Comparison of ENCODE assay signal across 8 cellular contexts in the genomic region with DNA sequence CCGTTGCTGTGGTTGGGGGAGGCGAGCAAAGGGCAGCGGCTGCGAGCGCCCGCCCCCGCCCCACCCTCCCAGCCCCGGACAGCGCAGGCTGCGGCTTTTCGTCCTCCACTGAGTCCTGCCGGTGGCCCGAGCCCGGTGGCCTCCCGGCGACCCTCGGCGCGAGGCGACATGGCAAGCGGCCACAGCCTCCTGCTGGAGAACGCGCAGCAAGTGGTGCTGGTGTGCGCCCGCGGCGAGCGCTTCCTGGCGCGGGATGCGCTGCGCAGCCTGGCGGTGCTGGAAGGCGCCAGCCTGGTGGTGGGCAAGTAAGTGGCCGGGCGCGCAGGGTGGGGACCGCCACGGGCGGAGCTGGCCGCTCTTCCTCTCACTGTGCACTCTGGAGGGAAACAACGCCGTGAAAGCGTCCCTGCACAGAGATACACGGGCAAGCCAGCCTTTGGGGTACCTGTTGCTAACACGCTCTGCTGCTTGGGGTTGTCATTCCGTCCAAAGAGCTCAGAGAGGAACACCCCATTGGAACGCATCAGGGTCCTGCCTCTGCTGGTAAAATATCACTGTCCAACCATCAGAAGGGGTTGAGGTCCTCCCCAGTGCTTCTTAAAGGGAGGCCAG. TPM values are rescaled to one million over a fixed set of nuclear protein-coding genes. Genes with fewer than 3 reads are reported as not detected.
DNase-seq lines count a peak whose midpoint lies in the region; ATAC-seq, FAIRE-seq and TF ChIP-seq lines count a peak whose summit lies in the region.

A gene with protein sequence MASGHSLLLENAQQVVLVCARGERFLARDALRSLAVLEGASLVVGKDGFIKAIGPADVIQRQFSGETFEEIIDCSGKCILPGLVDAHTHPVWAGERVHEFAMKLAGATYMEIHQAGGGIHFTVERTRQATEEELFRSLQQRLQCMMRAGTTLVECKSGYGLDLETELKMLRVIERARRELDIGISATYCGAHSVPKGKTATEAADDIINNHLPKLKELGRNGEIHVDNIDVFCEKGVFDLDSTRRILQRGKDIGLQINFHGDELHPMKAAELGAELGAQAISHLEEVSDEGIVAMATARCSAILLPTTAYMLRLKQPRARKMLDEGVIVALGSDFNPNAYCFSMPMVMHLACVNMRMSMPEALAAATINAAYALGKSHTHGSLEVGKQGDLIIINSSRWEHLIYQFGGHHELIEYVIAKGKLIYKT (plus strand): TSS at position 101 of the 612 bp plus-strand sequence. CDS start 68 bp downstream, at position 169.

- no peaks in the 10 kb centered on the region for H3K9me3 Mint-ChIP-seq in activated naive CD8-positive, alpha-beta T cell treated with anti-CD3 and anti-CD28 coated beads, Interleukin-2, amount 10 ng/mL, durations not matched to agents 7 days and 5 days

- peaks cover 21% of the 10 kb centered on the region for H3K4me1 ChIP-seq in left ventricle myocardium inferior

- no peaks in the 10 kb centered on the region for H3K9me3 ChIP-seq in SK-N-MC (ENCODE audit: low read depth, low read length)
- no peaks in the 10 kb centered on the region for H3K9me3 ChIP-seq in left ventricle myocardium inferior (replicated peaks)

- ATAC-seq in GM19468 (IDR thresholded peaks at IDR 0.05; ENCODE audit: extremely low read depth, unreplicated experiment) (peak; percentile 36), HG03575 (IDR thresholded peaks at IDR 0.05; ENCODE audit: extremely low read depth, insufficient number of reproducible peaks, low FRiP score, unreplicated experiment) (peak; percentile 30)
- peak; percentile 75 for ATAC-seq in activated naive CD8-positive, alpha-beta T cell treated with anti-CD3 and anti-CD28 coated beads, Interleukin-2, amount 10 ng/mL, durations not matched to agents 7 days and 5 days (ENCODE audit: low read depth)

- H3K4me3 Mint-ChIP-seq in activated naive CD8-positive, alpha-beta T cell treated with anti-CD3 and anti-CD28 coated beads, Interleukin-2, amount 10 ng/mL, durations not matched to agents 7 days and 5 days = peak within 1 kb of the TSS; percentile 90

- peak within 1 kb of the TSS; percentile 92 for H3K9ac ChIP-seq in SK-N-MC (ENCODE audit: insufficient read length)

- H3K27ac Mint-ChIP-seq in activated naive CD8-positive, alpha-beta T cell treated with anti-CD3 and anti-CD28 coated beads, Interleukin-2, amount 10 ng/mL, durations not matched to agents 7 days and 5 days = peak within 1 kb of the TSS; percentile 92

- FAIRE-seq in D721Med (lab: Jason Lieb, UNC) = no peak

- H3K36me3 ChIP-seq in SK-N-MC (ENCODE audit: insufficient read depth, low read length) = no peaks in the 10 kb centered on the region
- no peaks in the 10 kb centered on the region for H3K36me3 ChIP-seq in left ventricle myocardium inferior

- intact Hi-C loops in left ventricle myocardium inferior (cut with micrococcal nuclease) = no loop called here

- H3K4me3 ChIP-seq in SK-N-MC (peak within 1 kb of the TSS; percentile 92), left ventricle myocardium inferior (peak within 1 kb of the TSS; percentile 85)

- no peaks in the 10 kb centered on the region for H3K27me3 ChIP-seq in left ventricle myocardium inferior (ENCODE audit: low read depth)

- H3K36me3 Mint-ChIP-seq in activated naive CD8-positive, alpha-beta T cell treated with anti-CD3 and anti-CD28 coated beads, Interleukin-2, amount 10 ng/mL, durations not matched to agents 7 days and 5 days = no peaks in the 10 kb centered on the region

- DNase-seq in COLO829 (ENCODE audit: low spot score) (peak; percentile 21), SK-N-MC (ENCODE audit: low read depth, low spot score) (no peak), left ventricle myocardium inferior (peak; percentile 44), putamen (ENCODE audit: low spot score) (peak; percentile 20), D721Med (ENCODE audit: insufficient read length, low spot score) (no peak)
- peak; percentile 81 for DNase-seq in activated naive CD8-positive, alpha-beta T cell treated with anti-CD3 and anti-CD28 coated beads, Interleukin-2, amount 10 ng/mL, durations not matched to agents 7 days and 5 days

- H3K27me3 Mint-ChIP-seq in activated naive CD8-positive, alpha-beta T cell treated with anti-CD3 and anti-CD28 coated beads, Interleukin-2, amount 10 ng/mL, durations not matched to agents 7 days and 5 days = peaks cover 8% of the 10 kb centered on the region

- POLR2A ChIA-PET in activated naive CD8-positive, alpha-beta T cell treated with anti-CD3 and anti-CD28 coated beads, Interleukin-2, amount 10 ng/mL, durations not matched to agents 7 days and 5 days (lab: Charles Lee) = interaction anchor here (0.5 to 1.2 kb wide), 4 partner anchors 9 to 1683 kb away, joined by 3 to 6 read pairs (median 3); a partner anchor contains a TSS

- TF ChIP-seq CTCF in left ventricle myocardium inferior (IDR thresholded peaks at IDR 0.05; ENCODE audit: borderline replicate concordance) = peak; percentile 55
- no peak for TF ChIP-seq CTCF in D721Med (IDR thresholded peaks at IDR 0.05; ENCODE audit: insufficient read depth, missing control alignments)

- H3K27ac ChIP-seq in SK-N-MC (no peak within 1 kb of the TSS), left ventricle myocardium inferior (replicated peaks) (peak within 1 kb of the TSS; percentile 81)

- peaks cover 14% of the 10 kb centered on the region for H3K4me1 Mint-ChIP-seq in activated naive CD8-positive, alpha-beta T cell treated with anti-CD3 and anti-CD28 coated beads, Interleukin-2, amount 10 ng/mL, durations not matched to agents 7 days and 5 days

RNA-seq across cellular contexts. Expression of the gene that starts here (rescaled TPM):
- total RNA-seq in activated naive CD8-positive, alpha-beta T cell treated with anti-CD3 and anti-CD28 coated beads, Interleukin-2, amount 10 ng/mL, durations not matched to agents 7 days and 5 days = 1 to 10 TPM; 1.3 to 2.0 TPM
- 0.47 TPM for total RNA-seq in left ventricle myocardium inferior

Comparison
In these comparisons a context has a peak if more than half of its experiments do, and no peak if none do; other contexts are left out.
1. Peak in DNase-seq, H3K4me3 ChIP-seq and H3K27ac ChIP-seq in left ventricle myocardium inferior; RNA of the gene not detected or under 1 TPM.
2. DNase-seq: peak in COLO829 (single experiment), activated naive CD8-positive, alpha-beta T cell treated with anti-CD3 and anti-CD28 coated beads, Interleukin-2, amount 10 ng/mL, durations not matched to agents 7 days and 5 days (single experiment) and putamen (single experiment); none in SK-N-MC (single experiment) and D721Med (single experiment).
3. Peak in every context shown above with its lines, with median percentiles within 50 percentile points of each other: ATAC-seq.